ENCODE assay signal across 1 cellular context in genomic region chr10:22410846-22411245, GRCh38.
TF ChIP-seq lines count a peak whose summit lies in the region.

No MANE protein-coding gene starts in this region.

TF ChIP-seq in K562, 482 proteins besides CTCF, POLR2A, EP300 and RAD21 (continued from another document and continues in another):
- no peak for TF ChIP-seq ZNF609 (CRISPR knock-in tag; IDR thresholded peaks at IDR 0.05; ENCODE audit: borderline replicate concordance)
- peak; percentile 42; the same call in 1 of the 2 replicates for TF ChIP-seq TAL1 (IDR thresholded peaks at IDR 0.05)
- TF ChIP-seq NCOA2 (IDR thresholded peaks at IDR 0.05; ENCODE audit: partially characterized antibody in 2 of 2): peak in 1 of 2 experiments; percentile 28
- no peak for TF ChIP-seq ZBTB40 (IDR thresholded peaks at IDR 0.05)
- no peak for TF ChIP-seq ZBTB40 (CRISPR knock-in tag; IDR thresholded peaks at IDR 0.05)
- TF ChIP-seq MECOM (CRISPR knock-in tag; IDR thresholded peaks at IDR 0.05): no peak
- TF ChIP-seq E2F6 (IDR thresholded peaks at IDR 0.05; ENCODE audit: borderline replicate concordance in 1 of 2, extremely low read depth in 1 of 2, insufficient read depth in 1 of 2, insufficient read length in 1 of 2, low read depth in 1 of 2, low read length in 1 of 2, poor library complexity in 1 of 2, severe bottlenecking in 1 of 2): peak in 1 of 2 experiments; percentile 46
- TF ChIP-seq ZNF212 (CRISPR knock-in tag; IDR thresholded peaks at IDR 0.05): no peak
- TF ChIP-seq ZNF592 (IDR thresholded peaks at IDR 0.05): peak; percentile 82
- no peak for TF ChIP-seq ZNF77 (CRISPR knock-in tag; IDR thresholded peaks at IDR 0.05)
- no peak for TF ChIP-seq RFX5 (IDR thresholded peaks at IDR 0.05; ENCODE audit: low read depth, low read length)
- TF ChIP-seq NCOR1 (IDR thresholded peaks at IDR 0.05): peak; percentile 38; the same call in 1 of the 2 replicates
- no peak for TF ChIP-seq DIDO1 (tag; IDR thresholded peaks at IDR 0.05; ENCODE audit: low read depth)
- TF ChIP-seq CREB3 (tag; conservative IDR thresholded peaks at IDR 0.05; ENCODE audit: low read depth): 0 out of 2 replicates have a peak, but pooled peaks have one; percentile 34
- no peak for TF ChIP-seq PML (IDR thresholded peaks at IDR 0.05; ENCODE audit: low read length)
- no peak for TF ChIP-seq ARID3A (IDR thresholded peaks at IDR 0.05; ENCODE audit: borderline replicate concordance, low read depth, low read length)
- no peak for TF ChIP-seq NFYB (IDR thresholded peaks at IDR 0.05; ENCODE audit: extremely low read depth, insufficient read length)
- TF ChIP-seq ARID1B (IDR thresholded peaks at IDR 0.05): peak; percentile 66; the same call in 1 of the 2 replicates
- TF ChIP-seq LEF1 (IDR thresholded peaks at IDR 0.05): 0 out of 2 replicates have a peak, but pooled peaks have one; percentile 34
- TF ChIP-seq ARID2 (IDR thresholded peaks at IDR 0.05): no peak
- TF ChIP-seq BRCA1 (IDR thresholded peaks at IDR 0.05): no peak
- no peak for TF ChIP-seq BRCA1 (CRISPR knock-in tag; IDR thresholded peaks at IDR 0.05)
- no peak for TF ChIP-seq LCOR (CRISPR knock-in tag; IDR thresholded peaks at IDR 0.05)
- TF ChIP-seq CBFA2T3 (IDR thresholded peaks at IDR 0.05): peak; percentile 38; the same call in 1 of the 2 replicates
- no peak for TF ChIP-seq YY1 (IDR thresholded peaks at IDR 0.05; ENCODE audit: borderline replicate concordance in 1 of 3, control insufficient read depth in 1 of 3, extremely low read depth in 1 of 3, insufficient read depth in 3 of 3, insufficient read length in 1 of 3, insufficient replicate concordance in 2 of 3, low read depth in 1 of 3, low read length in 2 of 3)
- no peak for TF ChIP-seq MTA1 (IDR thresholded peaks at IDR 0.05; ENCODE audit: borderline replicate concordance)
- no peak for TF ChIP-seq ZNF583 (CRISPR knock-in tag; IDR thresholded peaks at IDR 0.05)
